In the genomic region with DNA sequence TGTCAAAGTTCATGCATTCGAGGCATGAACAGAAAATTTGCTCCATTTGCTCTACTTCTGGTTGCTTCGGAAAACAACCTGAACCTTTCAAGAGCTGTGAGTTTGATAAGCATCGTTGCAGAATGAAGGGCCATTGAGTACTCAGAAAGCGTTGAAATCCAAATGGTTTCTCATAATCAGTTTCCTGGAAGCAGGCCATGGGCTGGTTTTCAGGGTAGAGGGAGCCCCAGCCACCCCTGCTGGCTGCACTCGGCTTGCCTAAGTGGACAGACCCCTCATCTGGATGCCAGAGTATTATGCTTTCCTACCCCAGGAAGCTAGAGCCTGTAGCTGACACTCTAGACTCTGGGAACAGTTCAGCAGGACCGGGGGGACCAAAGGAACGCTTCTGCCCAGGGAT, we compare ENCODE assay signal across 27 cellular contexts. TPM values are rescaled to one million over a fixed set of nuclear protein-coding genes. Genes with fewer than 3 reads are reported as not detected.
DNase-seq lines count a peak whose midpoint lies in the region; ATAC-seq and TF ChIP-seq lines count a peak whose summit lies in the region.
"Had no signal": no experiment of that assay in that cellular context is flagged by ENCODE, and none has a peak within 500 bp of the region (broad histone marks: within the 10 kb centered on the region; RNA-seq: fewer than 3 reads in every experiment).

No MANE protein-coding gene starts in this region.

- H2BK5ac ChIP-seq in H9 (ENCODE audit: insufficient read length, low read length), result no peak overlapping the region

- ATAC-seq in GM19455 (IDR thresholded peaks at IDR 0.05; ENCODE audit: unreplicated experiment), result no peak
- ATAC-seq in GM18858 (IDR thresholded peaks at IDR 0.05; ENCODE audit: unreplicated experiment), result no peak
- ATAC-seq: body of pancreas; HCT116; heart right ventricle; stimulated activated naive CD8-positive, alpha-beta T cell treated with anti-CD3 and anti-CD28 coated beads, Interleukin-15, amount 100 ng/mL, for 72 hours had no signal

- H3K9me3 Mint-ChIP-seq in H9, result no peaks in the 10 kb centered on the region; a peak in 2 of 5 replicates
- H3K9me3 Mint-ChIP-seq: activated naive CD4-positive, alpha-beta T cell treated with anti-CD3 and anti-CD28 coated beads for 36 hours; CD4-positive, alpha-beta T cell; nephron progenitor cell; stimulated activated naive CD8-positive, alpha-beta T cell treated with anti-CD3 and anti-CD28 coated beads, Interleukin-15, amount 100 ng/mL, for 72 hours had no signal

- no peak overlapping the region for H3K23ac ChIP-seq in H9 (ENCODE audit: insufficient read length, low read depth, low read length)

- H4K20me1 ChIP-seq in H9 (ENCODE audit: control insufficient read depth, insufficient read depth, insufficient read length), result no peaks in the 10 kb centered on the region

- H3K4me3 Mint-ChIP-seq in H9, result no peak overlapping the region
- H3K4me3 Mint-ChIP-seq: activated naive CD4-positive, alpha-beta T cell treated with anti-CD3 and anti-CD28 coated beads for 36 hours; CD4-positive, alpha-beta T cell; nephron progenitor cell; stimulated activated naive CD8-positive, alpha-beta T cell treated with anti-CD3 and anti-CD28 coated beads, Interleukin-15, amount 100 ng/mL, for 72 hours had no signal

- no peak overlapping the region for H3K56ac ChIP-seq in H9 (ENCODE audit: insufficient read length, low read depth, low read length)

- H4K8ac ChIP-seq in H9 (replicated peaks; ENCODE audit: insufficient read length, low read depth, low read length), result no peak overlapping the region

- H2BK20ac ChIP-seq in H9 (ENCODE audit: low read depth, low read length, poor library complexity, severe bottlenecking), result no peak overlapping the region

- TF ChIP-seq CTCF in H9 (conservative IDR thresholded peaks at IDR 0.05), result no peak

- no peaks in the 10 kb centered on the region for H3K27me3 ChIP-seq in H9 (ENCODE audit: insufficient read depth, low read length)
- H3K27me3 ChIP-seq: adrenal gland, body of pancreas had no signal

- no peak overlapping the region for H3K27ac ChIP-seq in H9 (ENCODE audit: insufficient read length, low read depth, low read length)
- H3K27ac ChIP-seq: adrenal gland, body of pancreas, esophagus squamous epithelium, heart right ventricle, KMS-11, skin epidermis, transverse colon had no signal

- H3K36me3 Mint-ChIP-seq in H9 (ENCODE audit: insufficient read depth in 1 of 3, low read depth in 3 of 3), result 0 out of 7 replicates have a peak, but pooled peaks cover 0 to 3% (median 0%) of the 10 kb centered on the region in 3 experiments

- no peak overlapping the region for H2AFZ ChIP-seq in H9 (ENCODE audit: low read length)

- H3K79me2 ChIP-seq in H9 (ENCODE audit: insufficient read depth, low read length), result no peaks in the 10 kb centered on the region

- H2AK5ac ChIP-seq in H9 (ENCODE audit: insufficient read length, low read length), result no peak overlapping the region

- H3K27ac Mint-ChIP-seq in H9, result no peak overlapping the region; a peak in 1 of 7 replicates
- H3K27ac Mint-ChIP-seq: activated naive CD4-positive, alpha-beta T cell treated with anti-CD3 and anti-CD28 coated beads for 36 hours; CD4-positive, alpha-beta T cell; nephron progenitor cell; stimulated activated naive CD8-positive, alpha-beta T cell treated with anti-CD3 and anti-CD28 coated beads, Interleukin-15, amount 100 ng/mL, for 72 hours had no signal

- no peak overlapping the region for H3K18ac ChIP-seq in H9 (ENCODE audit: insufficient read length, low read depth, low read length)

- WGBS in H9 (ENCODE audit: extremely low coverage, insufficient read length, low lambda C conversion rate), result no CpG with 5 or more reads among the region's 7 CpGs

- H3T11ph ChIP-seq in H9 (ENCODE audit: low read length), result no peak overlapping the region

- H3K9ac ChIP-seq in H9 (ENCODE audit: extremely low read depth, insufficient read length, low read length), result no peak overlapping the region
- H3K9ac ChIP-seq: KMS-11 had no signal

- H3K4me1 ChIP-seq in H9 (ENCODE audit: insufficient read depth, low read length), result no peaks in the 10 kb centered on the region
- H3K4me1 ChIP-seq: adrenal gland, body of pancreas, esophagus squamous epithelium, heart right ventricle, transverse colon had no signal

- peaks cover 2% of the 10 kb centered on the region for H3K27me3 Mint-ChIP-seq in H9 (ENCODE audit: low read depth)

- peaks cover 47 to 50% of the 10 kb centered on the region in 2 experiments for H3K4me1 Mint-ChIP-seq in H9
- H3K4me1 Mint-ChIP-seq: stimulated activated naive CD8-positive, alpha-beta T cell treated with anti-CD3 and anti-CD28 coated beads, Interleukin-15, amount 100 ng/mL, for 72 hours had no signal

- no peak overlapping the region for H3K14ac ChIP-seq in H9 (ENCODE audit: insufficient read depth, low read length)

- no peak overlapping the region for H2BK120ac ChIP-seq in H9 (ENCODE audit: low read depth, low read length, poor library complexity, severe bottlenecking)

- no peak overlapping the region for H3K4ac ChIP-seq in H9 (ENCODE audit: low read depth, low read length)

- no peak overlapping the region for H3K4me2 ChIP-seq in H9 (ENCODE audit: insufficient read depth, insufficient read length, low read length)
- H3K4me2 ChIP-seq: KMS-11 had no signal

- H3K23me2 ChIP-seq in H9 (ENCODE audit: insufficient read length, low read depth, low read length, poor library complexity, severe bottlenecking), result no peaks in the 10 kb centered on the region

- H2BK12ac ChIP-seq in H9 (ENCODE audit: insufficient read length, low read depth, low read length), result no peak overlapping the region

- no peaks in the 10 kb centered on the region for H3K79me1 ChIP-seq in H9 (ENCODE audit: insufficient read depth, low read depth, low read length, poor library complexity, severe bottlenecking)

- H2BK15ac ChIP-seq in H9 (ENCODE audit: low read depth, low read length), result no peak overlapping the region

- DNase-seq in NCI-H2081 (lab: John Stamatoyannopoulos, UW) (peak; percentile 30 to 68), NCI-H2081 treated with DMSO at 0.1 percent for 48 hours (lab: John Stamatoyannopoulos, UW) (no peak), NCI-H187 treated with DMSO at 0.1 percent for 48 hours (lab: John Stamatoyannopoulos, UW) (peak; percentile 70), NCI-H510A (lab: John Stamatoyannopoulos, UW) (peak; percentile 57), left kidney (ENCODE audit: low read depth, low spot score) (peak; percentile 70), H9 (no peak)
- DNase-seq: activated CD4-positive, alpha-beta T cell treated with anti-CD3 and anti-CD28 coated beads, Interleukin-2, amount 50 U/mL, for 4 hours; activated CD4-positive, CD25-positive, alpha-beta regulatory T cell; activated naive CD4-positive, alpha-beta T cell treated with anti-CD3 and anti-CD28 coated beads for 36 hours; adrenal gland; body of pancreas; CD4-positive, alpha-beta T cell; esophagus squamous epithelium; foreskin melanocyte; heart right ventricle; kidney glomerular epithelial cell; nephron progenitor cell; SIG-M5; stimulated activated naive CD8-positive, alpha-beta T cell treated with anti-CD3 and anti-CD28 coated beads, Interleukin-15, amount 100 ng/mL, for 72 hours; transverse colon had no signal

- no peak overlapping the region for H4K91ac ChIP-seq in H9 (ENCODE audit: insufficient read length, low read depth, low read length)

- H3K9me3 ChIP-seq in H9 (ENCODE audit: control insufficient read depth, low read depth, low read length), result no peaks in the 10 kb centered on the region
- H3K9me3 ChIP-seq: adrenal gland, body of pancreas, esophagus squamous epithelium, heart right ventricle, transverse colon had no signal

- H4K5ac ChIP-seq in H9 (ENCODE audit: insufficient read length, low read depth, low read length), result no peak overlapping the region

RNA-seq across cellular contexts. Expression of a gene that starts 24.4 kb away (rescaled TPM):
- total RNA-seq in H9 (2021), result 0.74 and 0.92 TPM in 2 replicates
- total RNA-seq: activated naive CD4-positive, alpha-beta T cell treated with anti-CD3 and anti-CD28 coated beads for 36 hours; CD4-positive, alpha-beta T cell; osteocyte; renal cortical epithelial cell had no signal

RNA-seq across cellular contexts. Expression of a gene that starts 57.7 kb away (rescaled TPM):
- 14.5 and 16.1 TPM in 2 replicates for total RNA-seq in H9 (2021)

Comparison
In these comparisons a context has a peak if more than half of its experiments do, and no peak if none do; other contexts are left out.
1. DNase-seq: peak in NCI-H2081 (2 of 2), NCI-H187 treated with DMSO at 0.1 percent for 48 hours (single experiment), NCI-H510A (single experiment) and left kidney (single experiment); none in NCI-H2081 treated with DMSO at 0.1 percent for 48 hours (single experiment) and H9 (single experiment).